In the genomic region with DNA sequence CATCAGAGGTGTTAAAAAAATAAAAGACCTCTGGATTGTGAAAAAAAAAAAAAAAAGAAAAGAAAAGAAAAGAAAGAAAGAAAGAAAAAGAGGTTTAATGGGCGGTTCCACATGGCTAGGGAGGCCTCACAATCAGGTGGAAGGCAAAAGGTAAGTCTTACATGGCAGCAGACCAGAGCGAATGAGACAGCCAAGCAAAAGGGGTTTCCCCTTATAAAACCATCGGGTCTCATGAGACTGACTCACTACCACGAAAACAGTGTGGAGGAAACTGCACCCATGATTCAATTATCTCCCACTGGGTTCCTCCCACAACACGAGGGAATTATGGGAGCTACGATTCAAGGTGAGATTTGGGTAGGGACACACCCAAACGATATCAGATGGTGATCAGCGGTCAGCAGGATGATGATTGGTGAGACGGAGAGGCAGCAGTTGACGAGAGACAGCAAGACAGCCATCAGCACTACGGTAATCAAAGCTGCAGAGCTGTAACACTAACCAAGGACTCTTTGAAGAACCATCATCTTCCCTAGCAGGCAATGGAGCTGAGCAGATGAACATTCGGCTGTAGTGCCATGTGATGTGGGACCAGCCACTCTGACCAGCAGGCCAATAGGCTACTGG, we compare ENCODE assay signal across 1 cellular context.
TF ChIP-seq lines count a peak whose summit lies in the region.

No MANE protein-coding gene starts in this region.

TF ChIP-seq in H1, 55 proteins besides CTCF, POLR2A, EP300 and RAD21:
- TF ChIP-seq CHD2 (IDR thresholded peaks at IDR 0.05; ENCODE audit: low read length) (no peak), RNF2 (IDR thresholded peaks at IDR 0.05; ENCODE audit: borderline replicate concordance, low read depth, low read length, missing control alignments, poor library complexity, severe bottlenecking) (no peak), MAFK (IDR thresholded peaks at IDR 0.05; ENCODE audit: low read depth, low read length) (no peak), SP1 (IDR thresholded peaks at IDR 0.05; ENCODE audit: low read depth, low read length) (no peak), SAP30 (IDR thresholded peaks at IDR 0.05; ENCODE audit: insufficient read depth, insufficient replicate concordance, low read length) (no peak)
